ENCODE assay signal across 1 cellular context in genomic region chr5:11892832-11893231, GRCh38.
TF ChIP-seq lines count a peak whose summit lies in the region.

No MANE protein-coding gene starts in this region.

TF ChIP-seq in GM23338, 12 proteins besides CTCF, POLR2A, EP300 and RAD21 (continued from another document):
- TF ChIP-seq, protein P1, sequence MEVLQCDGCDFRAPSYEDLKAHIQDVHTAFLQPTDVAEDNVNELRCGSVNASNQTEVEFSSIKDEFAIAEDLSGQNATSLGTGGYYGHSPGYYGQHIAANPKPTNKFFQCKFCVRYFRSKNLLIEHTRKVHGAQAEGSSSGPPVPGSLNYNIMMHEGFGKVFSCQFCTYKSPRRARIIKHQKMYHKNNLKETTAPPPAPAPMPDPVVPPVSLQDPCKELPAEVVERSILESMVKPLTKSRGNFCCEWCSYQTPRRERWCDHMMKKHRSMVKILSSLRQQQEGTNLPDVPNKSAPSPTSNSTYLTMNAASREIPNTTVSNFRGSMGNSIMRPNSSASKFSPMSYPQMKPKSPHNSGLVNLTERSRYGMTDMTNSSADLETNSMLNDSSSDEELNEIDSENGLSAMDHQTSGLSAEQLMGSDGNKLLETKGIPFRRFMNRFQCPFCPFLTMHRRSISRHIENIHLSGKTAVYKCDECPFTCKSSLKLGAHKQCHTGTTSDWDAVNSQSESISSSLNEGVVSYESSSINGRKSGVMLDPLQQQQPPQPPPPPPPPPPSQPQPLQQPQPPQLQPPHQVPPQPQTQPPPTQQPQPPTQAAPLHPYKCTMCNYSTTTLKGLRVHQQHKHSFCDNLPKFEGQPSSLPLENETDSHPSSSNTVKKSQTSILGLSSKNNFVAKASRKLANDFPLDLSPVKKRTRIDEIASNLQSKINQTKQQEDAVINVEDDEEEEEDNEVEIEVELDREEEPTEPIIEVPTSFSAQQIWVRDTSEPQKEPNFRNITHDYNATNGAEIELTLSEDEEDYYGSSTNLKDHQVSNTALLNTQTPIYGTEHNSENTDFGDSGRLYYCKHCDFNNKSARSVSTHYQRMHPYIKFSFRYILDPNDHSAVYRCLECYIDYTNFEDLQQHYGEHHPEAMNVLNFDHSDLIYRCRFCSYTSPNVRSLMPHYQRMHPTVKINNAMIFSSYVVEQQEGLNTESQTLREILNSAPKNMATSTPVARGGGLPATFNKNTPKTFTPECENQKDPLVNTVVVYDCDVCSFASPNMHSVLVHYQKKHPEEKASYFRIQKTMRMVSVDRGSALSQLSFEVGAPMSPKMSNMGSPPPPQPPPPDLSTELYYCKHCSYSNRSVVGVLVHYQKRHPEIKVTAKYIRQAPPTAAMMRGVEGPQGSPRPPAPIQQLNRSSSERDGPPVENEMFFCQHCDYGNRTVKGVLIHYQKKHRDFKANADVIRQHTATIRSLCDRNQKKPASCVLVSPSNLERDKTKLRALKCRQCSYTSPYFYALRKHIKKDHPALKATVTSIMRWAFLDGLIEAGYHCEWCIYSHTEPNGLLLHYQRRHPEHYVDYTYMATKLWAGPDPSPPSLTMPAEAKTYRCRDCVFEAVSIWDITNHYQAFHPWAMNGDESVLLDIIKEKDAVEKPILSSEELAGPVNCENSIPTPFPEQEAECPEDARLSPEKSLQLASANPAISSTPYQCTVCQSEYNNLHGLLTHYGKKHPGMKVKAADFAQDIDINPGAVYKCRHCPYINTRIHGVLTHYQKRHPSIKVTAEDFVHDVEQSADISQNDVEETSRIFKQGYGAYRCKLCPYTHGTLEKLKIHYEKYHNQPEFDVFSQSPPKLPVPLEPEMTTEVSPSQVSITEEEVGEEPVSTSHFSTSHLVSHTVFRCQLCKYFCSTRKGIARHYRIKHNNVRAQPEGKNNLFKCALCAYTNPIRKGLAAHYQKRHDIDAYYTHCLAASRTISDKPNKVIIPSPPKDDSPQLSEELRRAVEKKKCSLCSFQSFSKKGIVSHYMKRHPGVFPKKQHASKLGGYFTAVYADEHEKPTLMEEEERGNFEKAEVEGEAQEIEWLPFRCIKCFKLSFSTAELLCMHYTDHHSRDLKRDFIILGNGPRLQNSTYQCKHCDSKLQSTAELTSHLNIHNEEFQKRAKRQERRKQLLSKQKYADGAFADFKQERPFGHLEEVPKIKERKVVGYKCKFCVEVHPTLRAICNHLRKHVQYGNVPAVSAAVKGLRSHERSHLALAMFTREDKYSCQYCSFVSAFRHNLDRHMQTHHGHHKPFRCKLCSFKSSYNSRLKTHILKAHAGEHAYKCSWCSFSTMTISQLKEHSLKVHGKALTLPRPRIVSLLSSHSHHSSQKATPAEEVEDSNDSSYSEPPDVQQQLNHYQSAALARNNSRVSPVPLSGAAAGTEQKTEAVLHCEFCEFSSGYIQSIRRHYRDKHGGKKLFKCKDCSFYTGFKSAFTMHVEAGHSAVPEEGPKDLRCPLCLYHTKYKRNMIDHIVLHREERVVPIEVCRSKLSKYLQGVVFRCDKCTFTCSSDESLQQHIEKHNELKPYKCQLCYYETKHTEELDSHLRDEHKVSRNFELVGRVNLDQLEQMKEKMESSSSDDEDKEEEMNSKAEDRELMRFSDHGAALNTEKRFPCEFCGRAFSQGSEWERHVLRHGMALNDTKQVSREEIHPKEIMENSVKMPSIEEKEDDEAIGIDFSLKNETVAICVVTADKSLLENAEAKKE (CRISPR knock-in tag; IDR thresholded peaks at IDR 0.05) = no peak
- TF ChIP-seq, protein P2, sequence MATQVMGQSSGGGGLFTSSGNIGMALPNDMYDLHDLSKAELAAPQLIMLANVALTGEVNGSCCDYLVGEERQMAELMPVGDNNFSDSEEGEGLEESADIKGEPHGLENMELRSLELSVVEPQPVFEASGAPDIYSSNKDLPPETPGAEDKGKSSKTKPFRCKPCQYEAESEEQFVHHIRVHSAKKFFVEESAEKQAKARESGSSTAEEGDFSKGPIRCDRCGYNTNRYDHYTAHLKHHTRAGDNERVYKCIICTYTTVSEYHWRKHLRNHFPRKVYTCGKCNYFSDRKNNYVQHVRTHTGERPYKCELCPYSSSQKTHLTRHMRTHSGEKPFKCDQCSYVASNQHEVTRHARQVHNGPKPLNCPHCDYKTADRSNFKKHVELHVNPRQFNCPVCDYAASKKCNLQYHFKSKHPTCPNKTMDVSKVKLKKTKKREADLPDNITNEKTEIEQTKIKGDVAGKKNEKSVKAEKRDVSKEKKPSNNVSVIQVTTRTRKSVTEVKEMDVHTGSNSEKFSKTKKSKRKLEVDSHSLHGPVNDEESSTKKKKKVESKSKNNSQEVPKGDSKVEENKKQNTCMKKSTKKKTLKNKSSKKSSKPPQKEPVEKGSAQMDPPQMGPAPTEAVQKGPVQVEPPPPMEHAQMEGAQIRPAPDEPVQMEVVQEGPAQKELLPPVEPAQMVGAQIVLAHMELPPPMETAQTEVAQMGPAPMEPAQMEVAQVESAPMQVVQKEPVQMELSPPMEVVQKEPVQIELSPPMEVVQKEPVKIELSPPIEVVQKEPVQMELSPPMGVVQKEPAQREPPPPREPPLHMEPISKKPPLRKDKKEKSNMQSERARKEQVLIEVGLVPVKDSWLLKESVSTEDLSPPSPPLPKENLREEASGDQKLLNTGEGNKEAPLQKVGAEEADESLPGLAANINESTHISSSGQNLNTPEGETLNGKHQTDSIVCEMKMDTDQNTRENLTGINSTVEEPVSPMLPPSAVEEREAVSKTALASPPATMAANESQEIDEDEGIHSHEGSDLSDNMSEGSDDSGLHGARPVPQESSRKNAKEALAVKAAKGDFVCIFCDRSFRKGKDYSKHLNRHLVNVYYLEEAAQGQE (IDR thresholded peaks at IDR 0.05; ENCODE audit: unreplicated experiment) = no peak
